ENCODE assay signal across 22 cellular contexts in genomic region chr1:7427901-7428300, GRCh38.
DNase-seq lines count a peak whose midpoint lies in the region; ATAC-seq and TF ChIP-seq lines count a peak whose summit lies in the region.
"Had no signal": no experiment of that assay in that cellular context is flagged by ENCODE, and none has a peak within 500 bp of the region (broad histone marks: within the 10 kb centered on the region; RNA-seq: fewer than 3 reads in every experiment).

No MANE protein-coding gene starts in this region.

- POLR2A ChIA-PET in activated CD4-positive, alpha-beta memory T cell treated with anti-CD3 and anti-CD28 coated beads, Interleukin-2, amount 10 ng/mL, durations not matched to agents 7 days and 5 days (lab: Charles Lee), result no interaction called here

- ATAC-seq in Right ventricle myocardium superior (ENCODE audit: poor library complexity), result no peak

- H3K36me3 ChIP-seq in left ventricle myocardium inferior (no peaks in the 10 kb centered on the region), osteoblast (ENCODE audit: insufficient read depth, low read length) (no peaks in the 10 kb centered on the region)

- no peak overlapping the region for H2AFZ ChIP-seq in osteoblast (ENCODE audit: low read length)
- H2AFZ ChIP-seq: GM23248 had no signal

- H3K4me1 ChIP-seq in left ventricle myocardium inferior, result no peaks in the 10 kb centered on the region
- H3K4me1 ChIP-seq in osteoblast (ENCODE audit: insufficient read depth, low read length), result no peaks in the 10 kb centered on the region
- H3K4me1 ChIP-seq: Caco-2 had no signal

- H3K79me2 ChIP-seq in osteoblast (ENCODE audit: insufficient read depth, low read length), result no peaks in the 10 kb centered on the region

- H3K27ac Mint-ChIP-seq in activated CD4-positive, alpha-beta memory T cell treated with anti-CD3 and anti-CD28 coated beads, Interleukin-2, amount 10 ng/mL, durations not matched to agents 7 days and 5 days, result no peak overlapping the region

- H3K9me3 ChIP-seq in left ventricle myocardium inferior (replicated peaks) (no peaks in the 10 kb centered on the region), osteoblast (ENCODE audit: low read depth, low read length) (no peaks in the 10 kb centered on the region)
- H3K9me3 ChIP-seq: Caco-2 had no signal

- H3K4me3 ChIP-seq in left ventricle myocardium inferior (no peak overlapping the region), osteoblast (ENCODE audit: insufficient read depth, low read length) (no peak overlapping the region)
- H3K4me3 ChIP-seq: GM23248 had no signal

- H3K4me2 ChIP-seq in osteoblast (ENCODE audit: insufficient read depth, low read length), result no peak overlapping the region

- H3K4me1 Mint-ChIP-seq in activated CD4-positive, alpha-beta memory T cell treated with anti-CD3 and anti-CD28 coated beads, Interleukin-2, amount 10 ng/mL, durations not matched to agents 7 days and 5 days, result no peaks in the 10 kb centered on the region
- H3K4me1 Mint-ChIP-seq: CD4-positive, CD25-positive, alpha-beta regulatory T cell had no signal

- H3K36me3 Mint-ChIP-seq in activated CD4-positive, alpha-beta memory T cell treated with anti-CD3 and anti-CD28 coated beads, Interleukin-2, amount 10 ng/mL, durations not matched to agents 7 days and 5 days (ENCODE audit: low read depth), result no peaks in the 10 kb centered on the region
- H3K36me3 Mint-ChIP-seq: CD4-positive, CD25-positive, alpha-beta regulatory T cell had no signal

- H4K20me1 ChIP-seq in osteoblast (ENCODE audit: insufficient read depth, low read length), result no peaks in the 10 kb centered on the region

- peak; percentile 35 for DNase-seq in Right ventricle myocardium superior
- DNase-seq in left ventricle myocardium inferior, result no peak
- peak; percentile 16 for DNase-seq in amniotic epithelial cell (ENCODE audit: low read depth)
- peak; percentile 52 for DNase-seq in hepatic stellate cell (ENCODE audit: low spot score)
- DNase-seq in osteoblast (ENCODE audit: insufficient read length, low spot score, missing footprints), result peak; percentile 5
- DNase-seq in activated CD4-positive, alpha-beta memory T cell treated with anti-CD3 and anti-CD28 coated beads, Interleukin-2, amount 10 ng/mL, durations not matched to agents 7 days and 5 days, result no peak
- no peak for DNase-seq in NCI-H2029 (lab: John Stamatoyannopoulos, UW)
- DNase-seq in GM20000 (ENCODE audit: low spot score), result no peak
- DNase-seq: AML-193; Caco-2; CD4-positive, CD25-positive, alpha-beta regulatory T cell; GDM1; GM23248; HCEC 1CT; IMR-90; NCI-H1417; NCI-H187; NCI-H510A treated with DMSO at 0.1 percent for 48 hours; NCI-H774; RPMI8226 had no signal

- intact Hi-C loops in Right ventricle myocardium superior (cut with DNase I), result no loop called here
- intact Hi-C loops in left ventricle myocardium inferior (cut with micrococcal nuclease), result no loop called here

- TF ChIP-seq CTCF in left ventricle myocardium inferior (IDR thresholded peaks at IDR 0.05; ENCODE audit: borderline replicate concordance) (no peak), osteoblast (IDR thresholded peaks at IDR 0.05; ENCODE audit: extremely low read depth, low read depth, low read length) (no peak), GM20000 (IDR thresholded peaks at IDR 0.05; ENCODE audit: extremely low read depth, missing control alignments) (no peak)

- H3K27me3 Mint-ChIP-seq in activated CD4-positive, alpha-beta memory T cell treated with anti-CD3 and anti-CD28 coated beads, Interleukin-2, amount 10 ng/mL, durations not matched to agents 7 days and 5 days, result no peaks in the 10 kb centered on the region
- H3K27me3 Mint-ChIP-seq: CD4-positive, CD25-positive, alpha-beta regulatory T cell had no signal

- H3K9me3 Mint-ChIP-seq in activated CD4-positive, alpha-beta memory T cell treated with anti-CD3 and anti-CD28 coated beads, Interleukin-2, amount 10 ng/mL, durations not matched to agents 7 days and 5 days, result no peaks in the 10 kb centered on the region
- H3K9me3 Mint-ChIP-seq: CD4-positive, CD25-positive, alpha-beta regulatory T cell had no signal

- H3K4me3 Mint-ChIP-seq in activated CD4-positive, alpha-beta memory T cell treated with anti-CD3 and anti-CD28 coated beads, Interleukin-2, amount 10 ng/mL, durations not matched to agents 7 days and 5 days, result no peak overlapping the region
- H3K4me3 Mint-ChIP-seq: CD4-positive, CD25-positive, alpha-beta regulatory T cell had no signal

- H3K27me3 ChIP-seq in left ventricle myocardium inferior (ENCODE audit: low read depth), result no peaks in the 10 kb centered on the region
- no peaks in the 10 kb centered on the region for H3K27me3 ChIP-seq in osteoblast (ENCODE audit: insufficient read depth, low read length)

- CTCF ChIA-PET in activated CD4-positive, alpha-beta memory T cell treated with anti-CD3 and anti-CD28 coated beads, Interleukin-2, amount 10 ng/mL, durations not matched to agents 7 days and 5 days (lab: Charles Lee), result no interaction called here

- no peak overlapping the region for H3K27ac ChIP-seq in left ventricle myocardium inferior (replicated peaks)
- H3K27ac ChIP-seq in osteoblast (ENCODE audit: low read depth, low read length), result no peak overlapping the region
- H3K27ac ChIP-seq: 22Rv1, GM23248, HL-60 had no signal

Comparison
In these comparisons a context has a peak if more than half of its experiments do, and no peak if none do; other contexts are left out.
1. DNase-seq: peak in Right ventricle myocardium superior (single experiment), amniotic epithelial cell (single experiment), hepatic stellate cell (single experiment) and osteoblast (single experiment); none in left ventricle myocardium inferior (single experiment), activated CD4-positive, alpha-beta memory T cell treated with anti-CD3 and anti-CD28 coated beads, Interleukin-2, amount 10 ng/mL, durations not matched to agents 7 days and 5 days (single experiment), NCI-H2029 (single experiment) and GM20000 (single experiment).